8 cellular contexts compared by ENCODE assay signal in genomic region chr12:49698619-49699545, GRCh38. TPM values are rescaled to one million over a fixed set of nuclear protein-coding genes. Genes with fewer than 3 reads are reported as not detected.
A peak's percentile ranks its signal among the peaks of the same experiment; 100 is the strongest.
DNase-seq lines count a peak whose midpoint lies in the region; ATAC-seq lines count a peak whose summit lies in the region.

No MANE protein-coding gene starts in this region.

- intact Hi-C loops in activated naive CD4-positive, alpha-beta T cell treated with anti-CD3 and anti-CD28 coated beads for 36 hours (cut with micrococcal nuclease): loop anchor here (1.0 kb wide), 3 partner anchors 10 to 36 kb away; no protein-coding TSS in a partner anchor
- intact Hi-C loops in right cardiac atrium (cut with DNase I): no loop called here

- H3K4me1 ChIP-seq in right cardiac atrium (ENCODE audit: control insufficient read depth, insufficient read depth, low read length): peaks cover 8% of the 10 kb centered on the region
- peaks cover 18 to 30% (median 27%) of the 10 kb centered on the region in 3 donors for H3K4me1 ChIP-seq in skeletal muscle tissue (ENCODE audit: control insufficient read depth in 3 of 3, insufficient read depth in 3 of 3, low read length in 3 of 3)

- H3K27me3 ChIP-seq in right cardiac atrium (ENCODE audit: control insufficient read depth, insufficient read depth) (no peaks in the 10 kb centered on the region), skeletal muscle tissue (ENCODE audit: control insufficient read depth in 3 of 3, insufficient read depth in 3 of 3, low read length in 3 of 3) (no peaks in the 10 kb centered on the region)

- H3K4me3 ChIP-seq in right cardiac atrium (ENCODE audit: low read length) (peak overlapping the region; percentile 36), skeletal muscle tissue (ENCODE audit: low read length in 3 of 3) (peak overlapping the region; percentile 4 to 52 (median 41))

- peak overlapping the region; percentile 87 for H3K27ac Mint-ChIP-seq in activated naive CD4-positive, alpha-beta T cell treated with anti-CD3 and anti-CD28 coated beads for 36 hours

- H3K9me3 ChIP-seq in right cardiac atrium (ENCODE audit: control insufficient read depth, low read length) (no peaks in the 10 kb centered on the region), skeletal muscle tissue (ENCODE audit: control insufficient read depth in 3 of 3, low read length in 3 of 3) (no peaks in the 10 kb centered on the region)

- H3K27me3 Mint-ChIP-seq in activated naive CD4-positive, alpha-beta T cell treated with anti-CD3 and anti-CD28 coated beads for 36 hours (ENCODE audit: low read depth): no peaks in the 10 kb centered on the region

- H3K36me3 ChIP-seq in skeletal muscle tissue (ENCODE audit: control insufficient read depth in 3 of 3, insufficient read depth in 3 of 3, low read length in 3 of 3): no peaks in the 10 kb centered on the region

- CTCF ChIA-PET in activated naive CD4-positive, alpha-beta T cell treated with anti-CD3 and anti-CD28 coated beads for 36 hours (lab: Charles Lee): interaction anchor here (0.9 to 1.9 kb wide), 5 partner anchors 12 to 54 kb away, joined by 3 to 9 read pairs (median 4); no protein-coding TSS in a partner anchor

- H3K27ac ChIP-seq in right cardiac atrium (ENCODE audit: low read length) (peak overlapping the region; percentile 53), skeletal muscle tissue (ENCODE audit: low read depth, low read length) (peak overlapping the region; percentile 56)

- 5% methylated on average over 8 of the region's 8 CpGs for WGBS in right cardiac atrium

- H3K4me3 Mint-ChIP-seq in activated naive CD4-positive, alpha-beta T cell treated with anti-CD3 and anti-CD28 coated beads for 36 hours: peak overlapping the region; percentile 63

- peak; percentile 42 for ATAC-seq in GM18519 (IDR thresholded peaks at IDR 0.05; ENCODE audit: low FRiP score, unreplicated experiment)
- ATAC-seq in HG02623 (IDR thresholded peaks at IDR 0.05; ENCODE audit: unreplicated experiment): peak; percentile 56
- peak; percentile 73 to 85 for ATAC-seq in right cardiac atrium

- peak; percentile 90 for DNase-seq in NAMALWA (ENCODE audit: low spot score)
- peak; percentile 68 for DNase-seq in activated naive CD4-positive, alpha-beta T cell treated with anti-CD3 and anti-CD28 coated beads for 36 hours
- DNase-seq in right cardiac atrium: peak; percentile 58 to 72 (median 62)
- DNase-seq in NCI-H2171 (lab: John Stamatoyannopoulos, UW): no peak
- DNase-seq in mesenteric fat pad (ENCODE audit: low spot score): no peak

- H3K4me1 Mint-ChIP-seq in activated naive CD4-positive, alpha-beta T cell treated with anti-CD3 and anti-CD28 coated beads for 36 hours (ENCODE audit: low read depth): peaks cover 54% of the 10 kb centered on the region

- H3K9me3 Mint-ChIP-seq in activated naive CD4-positive, alpha-beta T cell treated with anti-CD3 and anti-CD28 coated beads for 36 hours: no peaks in the 10 kb centered on the region

- peak overlapping the region; percentile 4 to 27 (median 5) for H3K9ac ChIP-seq in skeletal muscle tissue (ENCODE audit: low read depth in 1 of 3, low read length in 3 of 3)

- H3K36me3 Mint-ChIP-seq in activated naive CD4-positive, alpha-beta T cell treated with anti-CD3 and anti-CD28 coated beads for 36 hours (ENCODE audit: low read depth): no peaks in the 10 kb centered on the region

RNA-seq across cellular contexts. Expression of gene FMNL3, which starts 8.3 kb away (rescaled TPM):
- 10 to 100 TPM; 20.0 to 20.7 TPM for total RNA-seq in activated naive CD4-positive, alpha-beta T cell treated with anti-CD3 and anti-CD28 coated beads for 36 hours
- 10 to 100 TPM; 11.7 to 19.0 (median 11.9) TPM for total RNA-seq in right cardiac atrium
- polyA plus RNA-seq in right cardiac atrium: 7.0 TPM
- 19.3 TPM for total RNA-seq in skeletal muscle tissue
- total RNA-seq in mesenteric fat pad: 26.4 TPM

RNA-seq across cellular contexts. Expression of gene TMBIM6, which starts 42.5 kb away (rescaled TPM):
- 100 to 1,000 TPM; 466 to 498 TPM for total RNA-seq in activated naive CD4-positive, alpha-beta T cell treated with anti-CD3 and anti-CD28 coated beads for 36 hours
- total RNA-seq in right cardiac atrium: 100 to 1,000 TPM; 216 to 254 (median 247) TPM
- 159 TPM for polyA plus RNA-seq in right cardiac atrium
- 185 TPM for total RNA-seq in skeletal muscle tissue
- total RNA-seq in mesenteric fat pad: 477 TPM

Comparison
In these comparisons a context has a peak if more than half of its experiments do, and no peak if none do; other contexts are left out.
1. DNase-seq: peak in NAMALWA (single experiment), activated naive CD4-positive, alpha-beta T cell treated with anti-CD3 and anti-CD28 coated beads for 36 hours (single experiment) and right cardiac atrium (3 of 3); none in NCI-H2171 (single experiment) and mesenteric fat pad (single experiment).
2. Peak in every context shown above with its lines, with median percentiles within 50 percentile points of each other: ATAC-seq.